Comparison of ENCODE assay signal across 11 cellular contexts in genomic region chr10:88117227-88117626, GRCh38.
DNase-seq lines count a peak whose midpoint lies in the region; ATAC-seq, FAIRE-seq and TF ChIP-seq lines count a peak whose summit lies in the region.
"Had no signal": no experiment of that assay in that cellular context is flagged by ENCODE, and none has a peak within 500 bp of the region (broad histone marks: within the 10 kb centered on the region; RNA-seq: fewer than 3 reads in every experiment).

No MANE protein-coding gene starts in this region.

- CTCF ChIA-PET in GM12878 (lab: Yijun Ruan, JAX) = interaction anchor here (0.8 to 2.8 kb wide), 8 partner anchors 9 to 272 kb away, joined by 3 to 30 read pairs (median 6); no protein-coding TSS in a partner anchor

- H3K9me3 ChIP-seq in GM12878 (replicated peaks; ENCODE audit: control insufficient read depth, insufficient read depth, low read length) = no peaks in the 10 kb centered on the region
- H3K9me3 ChIP-seq in breast epithelium = no peaks in the 10 kb centered on the region
- H3K9me3 ChIP-seq in upper lobe of right lung = no peaks in the 10 kb centered on the region

- in situ Hi-C loops in GM12878 (cut with MboI) = no loop called here

- peak; percentile 25; the same call in 1 of the 2 replicates for TF ChIP-seq RAD21 in GM12878 (IDR thresholded peaks at IDR 0.05; ENCODE audit: insufficient read depth, low read depth, low read length)

- H3K27me3 ChIP-seq in GM12878 (replicated peaks in 1 of 2; ENCODE audit: control insufficient read depth in 2 of 2, insufficient read depth in 2 of 2, low read length in 1 of 2) (no peaks in the 10 kb centered on the region), breast epithelium (no peaks in the 10 kb centered on the region), upper lobe of right lung (no peaks in the 10 kb centered on the region)

- ATAC-seq in GM19395 (IDR thresholded peaks at IDR 0.05; ENCODE audit: unreplicated experiment) (peak; percentile 47), GM12878 (peak; percentile 31), HG03565 (IDR thresholded peaks at IDR 0.05; ENCODE audit: unreplicated experiment) (no peak), upper lobe of right lung (no peak)
- ATAC-seq: K562, left ventricle myocardium superior, PC-3 had no signal

- H3K79me2 ChIP-seq in GM12878 (ENCODE audit: control insufficient read depth, insufficient read depth, low read length) = no peaks in the 10 kb centered on the region; the same call in 1 of the 2 replicates

- intact Hi-C loops in GM12878 (cut with micrococcal nuclease; ENCODE audit: unreplicated experiment) = loop anchor here (1.0 to 2.0 kb wide), 2 partner anchors 22 to 154 kb away; no protein-coding TSS in a partner anchor
- intact Hi-C loops in breast epithelium (cut with DNase I; ENCODE audit: low total_unique reads) = no loop called here
- intact Hi-C loops in upper lobe of right lung (cut with DNase I) = no loop called here

- H3K4me1 ChIP-seq in GM12878 (ENCODE audit: control insufficient read depth, insufficient read depth, low read length) (peaks cover 67% of the 10 kb centered on the region), breast epithelium (no peaks in the 10 kb centered on the region), upper lobe of right lung (peaks cover 9% of the 10 kb centered on the region)

- TF ChIP-seq EP300 in GM12878 (IDR thresholded peaks at IDR 0.05; ENCODE audit: borderline replicate concordance in 1 of 2, control insufficient read depth in 1 of 2, low read depth in 2 of 2, low read length in 2 of 2) = 0 out of 4 replicates have a peak, but pooled peaks of 1 of the 2 experiments have one; percentile 13

- no peak overlapping the region for H2AFZ ChIP-seq in GM12878 (ENCODE audit: control insufficient read depth, low read depth, low read length)

- H3K27ac ChIP-seq in GM12878 (ENCODE audit: control insufficient read depth, insufficient read depth) (peak overlapping the region; percentile 57), breast epithelium (no peak overlapping the region), upper lobe of right lung (no peak overlapping the region)

- WGBS in GM12878 (ENCODE audit: insufficient coverage, insufficient replicate concordance, low lambda C conversion rate, missing lambda C conversion rate) = 36% methylated on average over 4 of the region's 4 CpGs

- H3K4me2 ChIP-seq in GM12878 (ENCODE audit: control insufficient read depth, insufficient read depth) = peak overlapping the region; percentile 74

- DNase-seq in NOMO-1 treated with DMSO at 0.1 percent for 48 hours (lab: John Stamatoyannopoulos, UW; ENCODE audit: unreplicated experiment) (peak; percentile 45), GM12878 (ENCODE audit: low read depth, low spot score) (no peak), breast epithelium (ENCODE audit: low spot score in 2 of 2) (no peak), upper lobe of right lung (no peak)
- DNase-seq in stimulated activated CD8-positive, alpha-beta memory T cell treated with anti-CD3 and anti-CD28 coated beads, Interleukin-2, amount 100 ng/mL, for 48 hours (ENCODE audit: low read depth in 2 of 2) = peak; percentile 34 to 40
- DNase-seq: H7, left ventricle myocardium superior, PC-3 had no signal

- H4K20me1 ChIP-seq in GM12878 (ENCODE audit: control insufficient read depth, insufficient read depth) = no peaks in the 10 kb centered on the region

- TF ChIP-seq POLR2A in GM12878 (IDR thresholded peaks at IDR 0.05; ENCODE audit: low read depth, low read length) (no peak), breast epithelium (IDR thresholded peaks at IDR 0.05) (no peak)

- H3K9ac ChIP-seq in GM12878 (ENCODE audit: control insufficient read depth, insufficient read depth, low read length) = peak overlapping the region; percentile 36; the same call in 1 of the 2 replicates

- SMC1A ChIA-PET in GM12878 (lab: Charles Lee; ENCODE audit: uncharacterized antibody, unreplicated experiment) = interaction anchor here (0.7 to 14.9 kb wide), 14 partner anchors 15 to 287 kb away, joined by 3 to 229 read pairs (median 6); no protein-coding TSS in a partner anchor

- POLR2A ChIA-PET in GM12878 (lab: Charles Lee) = interaction anchor here (1.0 to 1.9 kb wide), 2 partner anchors 255 to 269 kb away, joined by 3 to 9 read pairs; no protein-coding TSS in a partner anchor

- H3K4me3 ChIP-seq in GM12878 (peak overlapping the region; percentile 23; the same call in 1 of the 2 replicates), breast epithelium (no peak overlapping the region), upper lobe of right lung (no peak overlapping the region)
- H3K4me3 ChIP-seq: K562 had no signal

- RAD21 ChIA-PET in GM12878 (lab: Charles Lee; ENCODE audit: unreplicated experiment) = interaction anchor here (1.0 to 3.5 kb wide), 8 partner anchors 9 to 275 kb away, joined by 3 to 39 read pairs (median 4); no protein-coding TSS in a partner anchor

- no TSS peak for BruUV-seq in GM12878 (replicated peaks; lab: Mats Ljungman, UMichigan)

- no peaks in the 10 kb centered on the region for H3K36me3 ChIP-seq in GM12878 (ENCODE audit: control insufficient read depth in 2 of 2, insufficient read depth in 2 of 2, low read length in 1 of 2)
- H3K36me3 ChIP-seq in breast epithelium = no peaks in the 10 kb centered on the region
- H3K36me3 ChIP-seq in upper lobe of right lung = no peaks in the 10 kb centered on the region

- FAIRE-seq in GM12878 (lab: Jason Lieb, UNC) = no peak
- FAIRE-seq: K562 had no signal

- TF ChIP-seq CTCF in GM12878 (IDR thresholded peaks at IDR 0.05 in 2 of 3, conservative IDR thresholded peaks at IDR 0.05 in 1 of 3; ENCODE audit: control insufficient read depth in 2 of 3, extremely low read depth in 1 of 3, insufficient read depth in 1 of 3, low read depth in 3 of 3, low read length in 3 of 3) (no peak), breast epithelium (IDR thresholded peaks at IDR 0.05) (no peak), upper lobe of right lung (IDR thresholded peaks at IDR 0.05) (no peak)

TF ChIP-seq in GM12878, 131 proteins besides CTCF, POLR2A, EP300 and RAD21 (continues in another document):
- TF ChIP-seq MTA2 (IDR thresholded peaks at IDR 0.05; ENCODE audit: low read depth) = peak; percentile 52; the same call in 1 of the 2 replicates
- TF ChIP-seq JUND (IDR thresholded peaks at IDR 0.05; ENCODE audit: low read depth, low read length) = no peak
- no peak for TF ChIP-seq E2F4 (IDR thresholded peaks at IDR 0.05; ENCODE audit: low read depth, low read length)
- peak; percentile 42; the same call in 1 of the 2 replicates for TF ChIP-seq ZBED1 (IDR thresholded peaks at IDR 0.05; ENCODE audit: borderline replicate concordance)
- peak; percentile 18; the same call in 1 of the 2 replicates for TF ChIP-seq IRF4 (IDR thresholded peaks at IDR 0.05; ENCODE audit: low read depth, low read length)
- peak; percentile 46; the same call in 1 of the 2 replicates for TF ChIP-seq CREM (IDR thresholded peaks at IDR 0.05; ENCODE audit: low read depth)
- 0 out of 2 replicates have a peak, but pooled peaks have one; percentile 34 for TF ChIP-seq CREB1 (IDR thresholded peaks at IDR 0.05; ENCODE audit: low read depth)
- no peak for TF ChIP-seq PAX8 (IDR thresholded peaks at IDR 0.05)
- TF ChIP-seq FOXM1 (IDR thresholded peaks at IDR 0.05; ENCODE audit: low read depth, low read length) = peak; percentile 88; the same call in 1 of the 2 replicates
- TF ChIP-seq ETV6 (conservative IDR thresholded peaks at IDR 0.05 in 1 of 2, IDR thresholded peaks at IDR 0.05 in 1 of 2; ENCODE audit: borderline replicate concordance in 1 of 2, low read depth in 1 of 2) = peak in 1 of 2 experiments; percentile 72; a peak in 2 of 4 replicates
- TF ChIP-seq SPI1 (IDR thresholded peaks at IDR 0.05; ENCODE audit: borderline replicate concordance, insufficient read depth, low read depth, low read length) = peak; percentile 30; the same call in 1 of the 2 replicates
- TF ChIP-seq PBX3 (IDR thresholded peaks at IDR 0.05; ENCODE audit: insufficient replicate concordance, low read depth, low read length) = no peak
- no peak for TF ChIP-seq PML (IDR thresholded peaks at IDR 0.05; ENCODE audit: low read length)
- peak; percentile 9 to 17; a peak in 1 of 4 replicates for TF ChIP-seq BHLHE40 (IDR thresholded peaks at IDR 0.05; ENCODE audit: borderline replicate concordance in 1 of 2, low read depth in 2 of 2, low read length in 1 of 2)
- peak; percentile 81 for TF ChIP-seq EED (IDR thresholded peaks at IDR 0.05; ENCODE audit: low read depth)
- TF ChIP-seq TCF7 (IDR thresholded peaks at IDR 0.05; ENCODE audit: borderline replicate concordance) = 0 out of 2 replicates have a peak, but pooled peaks have one; percentile 25
- TF ChIP-seq MYC (IDR thresholded peaks at IDR 0.05; ENCODE audit: insufficient read depth, insufficient read length, insufficient replicate concordance, low read length, severe bottlenecking) = no peak
- TF ChIP-seq CBFB (IDR thresholded peaks at IDR 0.05; ENCODE audit: low read depth) = peak; percentile 84

Comparison
In these comparisons a context has a peak if more than half of its experiments do, and no peak if none do; other contexts are left out.
1. ATAC-seq: peak in GM19395 (single experiment) and GM12878 (single experiment); none in HG03565 (single experiment) and upper lobe of right lung (single experiment).
2. DNase-seq: peak in NOMO-1 treated with DMSO at 0.1 percent for 48 hours (single experiment) and stimulated activated CD8-positive, alpha-beta memory T cell treated with anti-CD3 and anti-CD28 coated beads, Interleukin-2, amount 100 ng/mL, for 48 hours (2 of 2); none in GM12878 (single experiment), breast epithelium (0 of 2) and upper lobe of right lung (single experiment).